Comparison of ENCODE assay signal across 2 cellular contexts in genomic region chr21:44498280-44498964, GRCh38.
TF ChIP-seq lines count a peak whose summit lies in the region.

No MANE protein-coding gene starts in this region.

TF ChIP-seq in HepG2, 621 proteins besides CTCF, POLR2A, EP300 and RAD21 (continued from another document and continues in another):
- TF ChIP-seq ZBTB20 (CRISPR knock-in tag; IDR thresholded peaks at IDR 0.05; ENCODE audit: borderline replicate concordance, low read depth): 0 out of 2 replicates have a peak, but pooled peaks have one; percentile 41
- no peak for TF ChIP-seq ZHX2 (IDR thresholded peaks at IDR 0.05; ENCODE audit: low read depth)
- TF ChIP-seq ZHX2 (CRISPR knock-in tag; IDR thresholded peaks at IDR 0.05; ENCODE audit: borderline replicate concordance): no peak
- TF ChIP-seq POGZ (CRISPR knock-in tag; IDR thresholded peaks at IDR 0.05): no peak
- no peak for TF ChIP-seq SOX6 (IDR thresholded peaks at IDR 0.05)
- TF ChIP-seq SOX6 (CRISPR knock-in tag; IDR thresholded peaks at IDR 0.05): peak; percentile 13; the same call in 1 of the 2 replicates
- TF ChIP-seq TBP (CRISPR knock-in tag; IDR thresholded peaks at IDR 0.05): no peak
- no peak for TF ChIP-seq MIER3 (CRISPR knock-in tag; IDR thresholded peaks at IDR 0.05; ENCODE audit: borderline replicate concordance)
- peak; percentile 29; the same call in 1 of the 2 replicates for TF ChIP-seq POLR2G (IDR thresholded peaks at IDR 0.05; ENCODE audit: low read depth, low read length)
- no peak for TF ChIP-seq ZFP36 (IDR thresholded peaks at IDR 0.05; ENCODE audit: borderline replicate concordance, low read depth, low read length, partially characterized antibody)
- TF ChIP-seq FOXO4 (CRISPR knock-in tag; conservative IDR thresholded peaks at IDR 0.05): no peak
- no peak for TF ChIP-seq NFIB (CRISPR knock-in tag; IDR thresholded peaks at IDR 0.05; ENCODE audit: borderline replicate concordance)
- no peak for TF ChIP-seq GATAD2A (CRISPR knock-in tag; IDR thresholded peaks at IDR 0.05)
- TF ChIP-seq ZNF598 (CRISPR knock-in tag; IDR thresholded peaks at IDR 0.05; ENCODE audit: borderline replicate concordance): 0 out of 2 replicates have a peak, but pooled peaks have one; percentile 16
- no peak for TF ChIP-seq HMGXB4 (CRISPR knock-in tag; IDR thresholded peaks at IDR 0.05; ENCODE audit: borderline replicate concordance in 1 of 2, low read depth in 1 of 2)
- no peak for TF ChIP-seq ZNF30 (CRISPR knock-in tag; IDR thresholded peaks at IDR 0.05)
- no peak for TF ChIP-seq RARG (CRISPR knock-in tag; IDR thresholded peaks at IDR 0.05; ENCODE audit: low read depth)
- no peak for TF ChIP-seq ATAD3A (CRISPR knock-in tag; IDR thresholded peaks at IDR 0.05)

TF ChIP-seq in SK-N-SH treated with all-trans-retinoic acid at 6 μM for 48 hours, 23 proteins besides CTCF, POLR2A, EP300 and RAD21 (continued from another document):
- no peak for TF ChIP-seq ZC3H10 (CRISPR knock-in tag; IDR thresholded peaks at IDR 0.05)
- no peak for TF ChIP-seq ZNF70 (CRISPR knock-in tag; IDR thresholded peaks at IDR 0.05)
- no peak for TF ChIP-seq TSHZ2 (CRISPR knock-in tag; IDR thresholded peaks at IDR 0.05)
- TF ChIP-seq ESRRG (CRISPR knock-in tag; IDR thresholded peaks at IDR 0.05): no peak
- no peak for TF ChIP-seq CSRNP3 (CRISPR knock-in tag; IDR thresholded peaks at IDR 0.05)
- no peak for TF ChIP-seq ARNTL (CRISPR knock-in tag; IDR thresholded peaks at IDR 0.05; ENCODE audit: borderline replicate concordance, low read depth)
- TF ChIP-seq CSDC2 (CRISPR knock-in tag; IDR thresholded peaks at IDR 0.05): no peak
- TF ChIP-seq POU6F1 (CRISPR knock-in tag; IDR thresholded peaks at IDR 0.05; ENCODE audit: borderline replicate concordance, low read depth): no peak
- no peak for TF ChIP-seq PPARA (CRISPR knock-in tag; IDR thresholded peaks at IDR 0.05; ENCODE audit: borderline replicate concordance)
- no peak for TF ChIP-seq ISL1 (CRISPR knock-in tag; IDR thresholded peaks at IDR 0.05)
- no peak for TF ChIP-seq GLIS3 (CRISPR knock-in tag; IDR thresholded peaks at IDR 0.05)
- no peak for TF ChIP-seq PATZ1 (CRISPR knock-in tag; IDR thresholded peaks at IDR 0.05; ENCODE audit: borderline replicate concordance)
- TF ChIP-seq ZNF565 (CRISPR knock-in tag; conservative IDR thresholded peaks at IDR 0.05; ENCODE audit: low read depth): no peak
- no peak for TF ChIP-seq TOX (CRISPR knock-in tag; IDR thresholded peaks at IDR 0.05; ENCODE audit: borderline replicate concordance)
- no peak for TF ChIP-seq RARB (CRISPR knock-in tag; IDR thresholded peaks at IDR 0.05)
